ENCODE assay signal across 1 cellular context in the genomic region with DNA sequence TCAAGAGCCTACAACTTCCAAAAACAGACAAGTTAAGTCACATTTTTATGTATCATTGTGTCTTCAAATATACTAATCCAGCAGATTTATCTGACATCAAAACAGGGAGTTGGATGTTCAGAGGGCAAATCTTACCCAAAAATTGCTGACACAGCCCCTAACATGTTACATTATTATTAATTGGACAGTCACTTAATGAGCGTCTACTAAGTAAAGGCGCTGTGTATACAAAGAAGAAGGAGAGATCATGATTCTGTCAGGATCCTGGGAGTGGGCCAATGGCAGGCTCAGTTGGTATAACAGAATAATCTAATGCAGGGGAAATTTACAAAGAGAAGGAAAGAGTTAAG.
A peak's percentile ranks its signal among the peaks of the same experiment; 100 is the strongest.
TF ChIP-seq lines count a peak whose summit lies in the region.

No MANE protein-coding gene starts in this region.

TF ChIP-seq in HepG2, 621 proteins besides CTCF, POLR2A, EP300 and RAD21:
- TF ChIP-seq MAFK (conservative IDR thresholded peaks at IDR 0.05 in 1 of 2, IDR thresholded peaks at IDR 0.05 in 1 of 2; ENCODE audit: low read length in 2 of 2): peak; percentile 87 to 88
- TF ChIP-seq MAFF (IDR thresholded peaks at IDR 0.05; ENCODE audit: low read depth, low read length): peak; percentile 77
- no peak for TF ChIP-seq ZNF138 (CRISPR knock-in tag; IDR thresholded peaks at IDR 0.05; ENCODE audit: low read depth)
